ENCODE assay signal across 30 cellular contexts in genomic region chr16:4704913-4705312, GRCh38. TPM values are rescaled to one million over a fixed set of nuclear protein-coding genes. Genes with fewer than 3 reads are reported as not detected.
"Had no signal": no experiment of that assay in that cellular context is flagged by ENCODE, and none has a peak within 500 bp of the region (broad histone marks: within the 10 kb centered on the region; RNA-seq: fewer than 3 reads in every experiment).

No MANE protein-coding gene starts in this region.

- H3K4me1 Mint-ChIP-seq: endodermal cell had no signal

- FAIRE-seq: islet of Langerhans had no signal

- H3K4me3 Mint-ChIP-seq: dendritic cell treated with granulocyte-macrophage colony-stimulating factor and Interleukin-4, amounts not matched to agents 40 ng/mL and 50 ng/mL, for 4 days; endodermal cell; nephron; stimulated activated naive CD8-positive, alpha-beta T cell treated with anti-CD3 and anti-CD28 coated beads, Interleukin-15, amount 100 ng/mL, for 72 hours had no signal

- H3K9me3 ChIP-seq: colonic mucosa, gastrocnemius medialis, heart left ventricle, lower lobe of right lung, prostate gland, right atrium auricular region, thyroid gland, vagina had no signal

- H2AFZ ChIP-seq: hepatocyte had no signal

- H3K27me3 Mint-ChIP-seq: dendritic cell treated with granulocyte-macrophage colony-stimulating factor and Interleukin-4, amounts not matched to agents 40 ng/mL and 50 ng/mL, for 4 days; stimulated activated naive CD8-positive, alpha-beta T cell treated with anti-CD3 and anti-CD28 coated beads, Interleukin-15, amount 100 ng/mL, for 72 hours had no signal

- H3K27ac Mint-ChIP-seq: dendritic cell treated with granulocyte-macrophage colony-stimulating factor and Interleukin-4, amounts not matched to agents 40 ng/mL and 50 ng/mL, for 4 days; endodermal cell; nephron had no signal

- H3K4me2 ChIP-seq: hepatocyte, smooth muscle cell had no signal

- H3K4me3 ChIP-seq: colonic mucosa, gastrocnemius medialis, heart left ventricle, hepatocyte, lower lobe of right lung, prostate gland, right atrium auricular region, smooth muscle cell, thyroid gland, vagina had no signal

- H3K79me2 ChIP-seq: hepatocyte had no signal

- DNase-seq: colonic mucosa; effector CD8-positive, alpha-beta T cell; endodermal cell; foreskin fibroblast; gastrocnemius medialis; heart left ventricle; kidney glomerular epithelial cell; left colon; left ventricle myocardium superior; lower lobe of right lung; nucleus accumbens; stimulated activated CD4-positive, alpha-beta T cell treated with anti-CD3 and anti-CD28 coated beads, Interleukin-12 subunit alpha, Interleukin-12 subunit beta, amount 100 ng/mL, for 4 hours; stimulated activated CD4-positive, alpha-beta T cell treated with anti-CD3 and anti-CD28 coated beads, Interleukin-1b, Interleukin-23, amount 100 ng/mL, for 48 hours; stimulated activated CD4-positive, alpha-beta T cell treated with anti-CD3 and anti-CD28 coated beads, Interleukin-4, amount 100 ng/mL, for 1 hour; stimulated activated CD8-positive, alpha-beta memory T cell treated with anti-CD3 and anti-CD28 coated beads, Interleukin-4, amount 100 ng/mL, for 48 hours; stimulated activated naive CD4-positive, alpha-beta T cell; stimulated activated naive CD8-positive, alpha-beta T cell treated with anti-CD3 and anti-CD28 coated beads, Interleukin-15, amount 100 ng/mL, for 72 hours; trophoblast cell had no signal

- H3K9me3 Mint-ChIP-seq: dendritic cell treated with granulocyte-macrophage colony-stimulating factor and Interleukin-4, amounts not matched to agents 40 ng/mL and 50 ng/mL, for 4 days; endodermal cell; nephron; stimulated activated naive CD8-positive, alpha-beta T cell treated with anti-CD3 and anti-CD28 coated beads, Interleukin-15, amount 100 ng/mL, for 72 hours had no signal

- ATAC-seq: esophagus mucosa; gastrocnemius medialis; heart left ventricle; left colon; left ventricle myocardium superior; lower lobe of right lung; sciatic nerve; stimulated activated naive CD8-positive, alpha-beta T cell treated with anti-CD3 and anti-CD28 coated beads, Interleukin-15, amount 100 ng/mL, for 72 hours had no signal

- H3K4me1 ChIP-seq: gastrocnemius medialis, lower lobe of right lung, prostate gland, right atrium auricular region, thyroid gland, vagina had no signal

- H3K27ac ChIP-seq: colonic mucosa, epithelial cell of prostate, gastrocnemius medialis, heart left ventricle, hepatocyte, lower lobe of right lung, prostate gland, right atrium auricular region, vagina had no signal

- H3K27me3 ChIP-seq: colonic mucosa, gastrocnemius medialis, heart left ventricle, hepatocyte, right atrium auricular region, thyroid gland, vagina had no signal

RNA-seq across cellular contexts. Expression of gene DNAAF8, which starts 29.4 kb away (rescaled TPM):
- total RNA-seq: smooth muscle cell, vagina had no signal
